Comparison of ENCODE assay signal across 28 cellular contexts in the genomic region with DNA sequence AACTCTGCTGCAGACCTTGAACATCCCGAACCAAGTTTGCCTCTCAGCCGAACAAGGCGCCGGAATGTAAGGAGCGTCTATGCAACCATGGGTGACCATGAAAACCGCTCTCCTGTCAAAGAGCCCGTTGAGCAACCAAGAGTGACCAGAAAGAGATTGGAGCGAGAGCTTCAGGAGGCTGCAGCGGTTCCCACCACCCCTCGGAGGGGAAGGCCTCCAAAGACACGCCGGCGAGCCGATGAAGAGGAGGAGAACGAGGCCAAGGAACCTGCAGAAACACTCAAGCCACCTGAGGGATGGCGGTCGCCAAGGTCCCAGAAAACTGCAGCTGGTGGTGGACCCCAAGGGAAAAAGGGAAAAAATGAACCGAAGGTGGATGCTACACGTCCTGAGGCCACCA. TPM values are rescaled to one million over a fixed set of nuclear protein-coding genes. Genes with fewer than 3 reads are reported as not detected.
A peak's percentile ranks its signal among the peaks of the same experiment; 100 is the strongest.
DNase-seq lines count a peak whose midpoint lies in the region; ATAC-seq and TF ChIP-seq lines count a peak whose summit lies in the region.
"Had no signal": no experiment of that assay in that cellular context is flagged by ENCODE, and none has a peak within 500 bp of the region (broad histone marks: within the 10 kb centered on the region; RNA-seq: fewer than 3 reads in every experiment).

No MANE protein-coding gene starts in this region.

- H3K4me1 Mint-ChIP-seq in activated CD4-positive, alpha-beta T cell treated with anti-CD3 and anti-CD28 coated beads for 36 hours: no peaks in the 10 kb centered on the region
- H3K4me1 Mint-ChIP-seq in activated naive CD8-positive, alpha-beta T cell treated with anti-CD3 and anti-CD28 coated beads, Interleukin-2, amount 50 U/mL, for 24 hours: peaks cover 8% of the 10 kb centered on the region
- H3K4me1 Mint-ChIP-seq in neural progenitor cell (peaks cover 4% of the 10 kb centered on the region), type B pancreatic cell (ENCODE audit: unreplicated experiment) (no peaks in the 10 kb centered on the region)
- H3K4me1 Mint-ChIP-seq: CD4-positive, alpha-beta memory T cell; H9 had no signal

- intact Hi-C loops in activated CD4-positive, alpha-beta T cell treated with anti-CD3 and anti-CD28 coated beads for 36 hours (cut with DNase I, micrococcal nuclease): no loop called here
- intact Hi-C loops in tibial artery (cut with DNase I; ENCODE audit: low total_unique reads): no loop called here

- peaks cover 74% of the 10 kb centered on the region for H3K36me3 Mint-ChIP-seq in activated CD4-positive, alpha-beta T cell treated with anti-CD3 and anti-CD28 coated beads for 36 hours (ENCODE audit: low read depth)
- peaks cover 70% of the 10 kb centered on the region for H3K36me3 Mint-ChIP-seq in activated naive CD8-positive, alpha-beta T cell treated with anti-CD3 and anti-CD28 coated beads, Interleukin-2, amount 50 U/mL, for 24 hours (ENCODE audit: low read depth)
- H3K36me3 Mint-ChIP-seq in neural progenitor cell (peaks cover 71% of the 10 kb centered on the region), type B pancreatic cell (peaks cover 48% of the 10 kb centered on the region)

- H3K4me2 ChIP-seq in neural progenitor cell: no peak overlapping the region
- H3K4me2 ChIP-seq: BLaER1 treated with 17β-estradiol and CSF1 and Interleukin-3, amounts not matched to agents 10 nM and 100 nM had no signal

- peak overlapping the region; percentile 49 for H3K27ac Mint-ChIP-seq in activated CD4-positive, alpha-beta T cell treated with anti-CD3 and anti-CD28 coated beads for 36 hours
- peak overlapping the region; percentile 21 for H3K27ac Mint-ChIP-seq in activated naive CD8-positive, alpha-beta T cell treated with anti-CD3 and anti-CD28 coated beads, Interleukin-2, amount 50 U/mL, for 24 hours
- peak overlapping the region; percentile 58 for H3K27ac Mint-ChIP-seq in neural progenitor cell
- no peak overlapping the region for H3K27ac Mint-ChIP-seq in type B pancreatic cell
- H3K27ac Mint-ChIP-seq: H9, HFFc6 had no signal

- CTCF ChIA-PET in activated CD4-positive, alpha-beta T cell treated with anti-CD3 and anti-CD28 coated beads for 36 hours (lab: Charles Lee): no interaction called here

- H3K9ac ChIP-seq in neural progenitor cell: no peak overlapping the region
- H3K9ac ChIP-seq: BLaER1 treated with 17β-estradiol and CSF1 and Interleukin-3, amounts not matched to agents 10 nM and 100 nM; GM23248 had no signal

- TF ChIP-seq CTCF in neural progenitor cell (IDR thresholded peaks at IDR 0.05): no peak
- TF ChIP-seq CTCF in type B pancreatic cell (conservative IDR thresholded peaks at IDR 0.05): no peak
- no peak for TF ChIP-seq CTCF in tibial artery (IDR thresholded peaks at IDR 0.05)

- peaks cover 7% of the 10 kb centered on the region for H3F3A ChIP-seq in neural progenitor cell (ENCODE audit: low read depth)

- H3K27me3 ChIP-seq in neural progenitor cell (no peaks in the 10 kb centered on the region), tibial artery (no peaks in the 10 kb centered on the region)
- H3K27me3 ChIP-seq: BLaER1 treated with 17β-estradiol and CSF1 and Interleukin-3, amounts not matched to agents 10 nM and 100 nM had no signal

- no peaks in the 10 kb centered on the region for H3K9me3 ChIP-seq in neural progenitor cell (ENCODE audit: low read depth)
- H3K9me3 ChIP-seq in tibial artery: no peaks in the 10 kb centered on the region
- H3K9me3 ChIP-seq: BLaER1 treated with 17β-estradiol and CSF1 and Interleukin-3, amounts not matched to agents 10 nM and 100 nM; Caco-2 had no signal

- H3K4me1 ChIP-seq in neural progenitor cell (no peaks in the 10 kb centered on the region), tibial artery (peaks cover 0 to 13% (median 2%) of the 10 kb centered on the region in 4 donors)
- H3K4me1 ChIP-seq: Caco-2 had no signal

- no peak overlapping the region for H2AFZ ChIP-seq in neural progenitor cell (replicated peaks)
- H2AFZ ChIP-seq: GM23248 had no signal

- no peak overlapping the region for H3K4me3 Mint-ChIP-seq in activated CD4-positive, alpha-beta T cell treated with anti-CD3 and anti-CD28 coated beads for 36 hours
- no peak overlapping the region for H3K4me3 Mint-ChIP-seq in activated naive CD8-positive, alpha-beta T cell treated with anti-CD3 and anti-CD28 coated beads, Interleukin-2, amount 50 U/mL, for 24 hours
- H3K4me3 Mint-ChIP-seq in neural progenitor cell (no peak overlapping the region), type B pancreatic cell (no peak overlapping the region)
- H3K4me3 Mint-ChIP-seq: CD4-positive, alpha-beta memory T cell; H9; HFFc6 had no signal

- POLR2A ChIA-PET in activated CD4-positive, alpha-beta T cell treated with anti-CD3 and anti-CD28 coated beads for 36 hours (lab: Charles Lee): interaction anchor here (0.6 kb wide), 1 partner anchor 12 kb away, joined by 3 read pairs; no protein-coding TSS in a partner anchor

- H3K4me3 ChIP-seq in neural progenitor cell (no peak overlapping the region), tibial artery (no peak overlapping the region)
- H3K4me3 ChIP-seq: BLaER1 treated with 17β-estradiol and CSF1 and Interleukin-3, amounts not matched to agents 10 nM and 100 nM; GM23248 had no signal

- H4K20me1 ChIP-seq in neural progenitor cell (ENCODE audit: low read depth): peaks cover 9% of the 10 kb centered on the region

- H3K27me3 Mint-ChIP-seq in activated CD4-positive, alpha-beta T cell treated with anti-CD3 and anti-CD28 coated beads for 36 hours: no peaks in the 10 kb centered on the region
- H3K27me3 Mint-ChIP-seq in activated naive CD8-positive, alpha-beta T cell treated with anti-CD3 and anti-CD28 coated beads, Interleukin-2, amount 50 U/mL, for 24 hours: no peaks in the 10 kb centered on the region
- H3K27me3 Mint-ChIP-seq in neural progenitor cell (ENCODE audit: insufficient read depth, low read depth) (peaks cover 9% of the 10 kb centered on the region), type B pancreatic cell (no peaks in the 10 kb centered on the region)
- H3K27me3 Mint-ChIP-seq: CD4-positive, alpha-beta memory T cell had no signal

- H3K9me3 Mint-ChIP-seq in activated CD4-positive, alpha-beta T cell treated with anti-CD3 and anti-CD28 coated beads for 36 hours (ENCODE audit: low read depth): no peaks in the 10 kb centered on the region
- no peaks in the 10 kb centered on the region for H3K9me3 Mint-ChIP-seq in activated naive CD8-positive, alpha-beta T cell treated with anti-CD3 and anti-CD28 coated beads, Interleukin-2, amount 50 U/mL, for 24 hours
- H3K9me3 Mint-ChIP-seq in neural progenitor cell: no peaks in the 10 kb centered on the region
- H3K9me3 Mint-ChIP-seq in type B pancreatic cell: no peaks in the 10 kb centered on the region
- H3K9me3 Mint-ChIP-seq: H9, HFFc6 had no signal

- H3K27ac ChIP-seq in neural progenitor cell (no peak overlapping the region), tibial artery (no peak overlapping the region)
- H3K27ac ChIP-seq: 22Rv1; BLaER1 treated with 17β-estradiol and CSF1 and Interleukin-3, amounts not matched to agents 10 nM and 100 nM; GM23248; HL-60 had no signal

- H3K79me2 ChIP-seq in neural progenitor cell (ENCODE audit: low read depth): no peaks in the 10 kb centered on the region

- H3K36me3 ChIP-seq in neural progenitor cell (peaks cover 16% of the 10 kb centered on the region), tibial artery (peaks cover 96 to 99% (median 97%) of the 10 kb centered on the region in 3 donors)

- ATAC-seq in activated CD4-positive, alpha-beta T cell treated with anti-CD3 and anti-CD28 coated beads for 36 hours: no peak
- ATAC-seq in activated naive CD8-positive, alpha-beta T cell treated with anti-CD3 and anti-CD28 coated beads, Interleukin-2, amount 50 U/mL, for 24 hours: no peak
- ATAC-seq in GM21528 (IDR thresholded peaks at IDR 0.05; ENCODE audit: low FRiP score, unreplicated experiment): no peak
- no peak for ATAC-seq in HG03460 (IDR thresholded peaks at IDR 0.05; ENCODE audit: unreplicated experiment)
- ATAC-seq: HepG2, Right ventricle myocardium inferior had no signal

- DNase-seq in activated CD4-positive, alpha-beta T cell treated with anti-CD3 and anti-CD28 coated beads for 36 hours: no peak
- DNase-seq in activated CD4-positive, alpha-beta T cell treated with anti-CD3 and anti-CD28 coated beads for 1 hour: no peak
- DNase-seq in activated naive CD8-positive, alpha-beta T cell treated with anti-CD3 and anti-CD28 coated beads, Interleukin-2, amount 50 U/mL, for 24 hours: no peak
- no peak for DNase-seq in neural progenitor cell (ENCODE audit: low spot score)
- peak; percentile 63 for DNase-seq in type B pancreatic cell (ENCODE audit: extremely low spot score, unreplicated experiment)
- DNase-seq in tibial artery: no peak
- DNase-seq: ACHN; Caco-2; CD4-positive, alpha-beta memory T cell; DND-41; GM23248; H9; HFFc6; KBM-7; MM.1S; NCI-H1048; NCI-H1417 treated with DMSO at 0.1 percent for 48 hours; NCI-H187; NCI-H446; NCI-H526; OCI-M1 had no signal

RNA-seq across cellular contexts. Expression of a gene that starts 44.0 kb away (rescaled TPM):
- total RNA-seq in activated CD4-positive, alpha-beta T cell treated with anti-CD3 and anti-CD28 coated beads for 36 hours: 10 to 100 TPM; 47.7 to 48.3 TPM
- 19.5 and 34.0 TPM in 2 replicates for total RNA-seq in neural progenitor cell (ENCODE audit: low replicate concordance)
- total RNA-seq in type B pancreatic cell (ENCODE audit: low replicate concordance): 27.8 and 42.2 TPM in 2 replicates
